8 cellular contexts compared by ENCODE assay signal in genomic region chr17:81682565-81683207, GRCh38. TPM values are rescaled to one million over a fixed set of nuclear protein-coding genes. Genes with fewer than 3 reads are reported as not detected.
DNase-seq lines count a peak whose midpoint lies in the region; ATAC-seq and TF ChIP-seq lines count a peak whose summit lies in the region.

No MANE protein-coding gene starts in this region.

- H3K9ac ChIP-seq in mesenchymal stem cell (ENCODE audit: low read length): peak overlapping the region; percentile 92

- no peak overlapping the region for H2BK15ac ChIP-seq in mesenchymal stem cell (ENCODE audit: low read depth, poor library complexity, severe bottlenecking)

- peak overlapping the region; percentile 69 for H3K4me2 ChIP-seq in mesenchymal stem cell (ENCODE audit: low read length, poor library complexity, severe bottlenecking)

- H3K4ac ChIP-seq in mesenchymal stem cell (ENCODE audit: low read depth in 1 of 2, low read length in 2 of 2): peak overlapping the region in 1 of 2 experiments; percentile 92

- H4K8ac ChIP-seq in mesenchymal stem cell (ENCODE audit: low read length): peak overlapping the region; percentile 81

- H2AK5ac ChIP-seq in mesenchymal stem cell (ENCODE audit: low read length, severe bottlenecking): peak overlapping the region; percentile 50

- in situ Hi-C loops in astrocyte of the spinal cord (cut with HindIII; ENCODE audit: low sequenced_read_pairs): no loop called here

- no peak overlapping the region for H3K23ac ChIP-seq in mesenchymal stem cell (ENCODE audit: low read length in 2 of 2)

- no peaks in the 10 kb centered on the region for H3K27me3 ChIP-seq in ACC112 (ENCODE audit: insufficient read depth, low read length)
- H3K27me3 ChIP-seq in mesenchymal stem cell (ENCODE audit: control insufficient read depth in 1 of 2, insufficient read depth in 1 of 2, low read length in 2 of 2): no peaks in the 10 kb centered on the region
- no peaks in the 10 kb centered on the region for H3K27me3 ChIP-seq in foreskin keratinocyte

- peak; percentile 7 for ATAC-seq in HG03097 (IDR thresholded peaks at IDR 0.05; ENCODE audit: low FRiP score, unreplicated experiment)
- ATAC-seq in foreskin keratinocyte: no peak

- H2AFZ ChIP-seq in ACC112 (ENCODE audit: low read length, unreplicated experiment) (no peak overlapping the region), mesenchymal stem cell (ENCODE audit: low read depth, low read length) (no peak overlapping the region)

- H3K14ac ChIP-seq in mesenchymal stem cell (ENCODE audit: low read length in 2 of 2): no peak overlapping the region

- 43% methylated on average over 19 of the region's 19 CpGs for WGBS in mesenchymal stem cell

- H3K9me3 ChIP-seq in mesenchymal stem cell (ENCODE audit: control insufficient read depth, low read length): no peaks in the 10 kb centered on the region

- H3K79me2 ChIP-seq in ACC112 (ENCODE audit: control insufficient read depth, insufficient read depth, low read length, unreplicated experiment): peaks cover 52% of the 10 kb centered on the region

- H3K27ac ChIP-seq in ACC112 (ENCODE audit: low read depth, low read length) (peak overlapping the region; percentile 55; the same call in 1 of the 2 replicates), mesenchymal stem cell (ENCODE audit: low read length, poor library complexity, severe bottlenecking) (peak overlapping the region; percentile 85), foreskin keratinocyte (no peak overlapping the region)

- peaks cover 10% of the 10 kb centered on the region for H3K79me1 ChIP-seq in mesenchymal stem cell (replicated peaks; ENCODE audit: low read length, poor library complexity, severe bottlenecking)

- no peak overlapping the region for H2BK12ac ChIP-seq in mesenchymal stem cell (ENCODE audit: low read length in 2 of 2)

- H3K36me3 ChIP-seq in ACC112 (ENCODE audit: insufficient read depth, low read length) (peaks cover 16% of the 10 kb centered on the region; the same call in 1 of the 2 replicates), mesenchymal stem cell (ENCODE audit: control insufficient read depth in 1 of 2, insufficient read depth in 2 of 2, low read depth in 1 of 2, low read length in 2 of 2) (peaks cover 31 to 40% of the 10 kb centered on the region in 2 experiments)

- H3K18ac ChIP-seq in mesenchymal stem cell (ENCODE audit: low read depth in 1 of 2, low read length in 2 of 2): peak overlapping the region in 1 of 2 experiments; percentile 66

- H4K91ac ChIP-seq in mesenchymal stem cell (ENCODE audit: low read length): peak overlapping the region; percentile 54

- H3K4me3 ChIP-seq in ACC112 (ENCODE audit: low read depth, low read length) (peak overlapping the region; percentile 93), astrocyte of the spinal cord (ENCODE audit: low read depth, low read length) (peak overlapping the region; percentile 94), mesenchymal stem cell (ENCODE audit: insufficient read depth in 1 of 2, low read depth in 1 of 2, low read length in 2 of 2) (peak overlapping the region; percentile 85 to 89)

- no peak overlapping the region for H2BK120ac ChIP-seq in mesenchymal stem cell (ENCODE audit: low read depth, low read length)

- DNase-seq in astrocyte of the spinal cord (ENCODE audit: low read depth, low spot score) (peak; percentile 16), mesenchymal stem cell (peak; percentile 50), activated gamma-delta T cell treated with Interleukin-2 at 50 U/mL for 16 hours (no peak), foreskin keratinocyte (no peak), NCI-H2196 (lab: John Stamatoyannopoulos, UW; ENCODE audit: unreplicated experiment) (no peak)
- no peak for DNase-seq in stimulated activated CD4-positive, alpha-beta T cell treated with anti-CD3 and anti-CD28 coated beads, Interleukin-2, amount 100 ng/mL, for 48 hours

- H2BK5ac ChIP-seq in mesenchymal stem cell (ENCODE audit: low read depth, low read length, poor library complexity, severe bottlenecking): peak overlapping the region; percentile 87

- TF ChIP-seq CTCF in astrocyte of the spinal cord (IDR thresholded peaks at IDR 0.05; ENCODE audit: low read depth, low read length) (no peak), foreskin keratinocyte (conservative IDR thresholded peaks at IDR 0.05) (no peak)

- H3K4me1 ChIP-seq in ACC112 (ENCODE audit: control insufficient read depth, insufficient read depth, low read length, unreplicated experiment) (peaks cover 14% of the 10 kb centered on the region), mesenchymal stem cell (ENCODE audit: control insufficient read depth, insufficient read depth, low read depth, low read length) (peaks cover 40% of the 10 kb centered on the region), foreskin keratinocyte (peaks cover 6% of the 10 kb centered on the region)

RNA-seq across cellular contexts. Expression of gene ARL16, which starts 0.9 kb away (rescaled TPM):
- 32.6 TPM for polyA plus RNA-seq in mesenchymal stem cell (2013, experiment 1 of 2)
- 33.3 TPM for polyA plus RNA-seq in mesenchymal stem cell (2013, experiment 2 of 2)
- total RNA-seq in foreskin keratinocyte: 22.7 and 23.5 TPM in 2 replicates
- 33.4 and 35.9 TPM in 2 replicates for polyA plus RNA-seq in foreskin keratinocyte

RNA-seq across cellular contexts. Expression of gene HGS, which starts 1.1 kb away (rescaled TPM):
- 51.0 TPM for polyA plus RNA-seq in mesenchymal stem cell (2013, experiment 1 of 2)
- 49.3 TPM for polyA plus RNA-seq in mesenchymal stem cell (2013, experiment 2 of 2)
- 123 and 136 TPM in 2 replicates for total RNA-seq in foreskin keratinocyte
- 138 and 155 TPM in 2 replicates for polyA plus RNA-seq in foreskin keratinocyte

RNA-seq across cellular contexts. Expression of gene CCDC137, which starts 16.1 kb away (rescaled TPM):
- 19.8 TPM for polyA plus RNA-seq in mesenchymal stem cell (2013, experiment 1 of 2)
- polyA plus RNA-seq in mesenchymal stem cell (2013, experiment 2 of 2): 17.9 TPM
- total RNA-seq in foreskin keratinocyte: 33.9 and 40.1 TPM in 2 replicates
- 40.7 and 46.1 TPM in 2 replicates for polyA plus RNA-seq in foreskin keratinocyte

RNA-seq across cellular contexts. Expression of gene OXLD1, which starts 16.3 kb away (rescaled TPM):
- polyA plus RNA-seq in mesenchymal stem cell (2013, experiment 1 of 2): 25.4 TPM
- polyA plus RNA-seq in mesenchymal stem cell (2013, experiment 2 of 2): 26.0 TPM
- 27.7 and 29.9 TPM in 2 replicates for total RNA-seq in foreskin keratinocyte
- polyA plus RNA-seq in foreskin keratinocyte: 36.1 and 41.8 TPM in 2 replicates

RNA-seq across cellular contexts. Expression of gene MRPL12, which starts 20.5 kb away (rescaled TPM):
- polyA plus RNA-seq in mesenchymal stem cell (2013, experiment 1 of 2): 57.7 TPM
- polyA plus RNA-seq in mesenchymal stem cell (2013, experiment 2 of 2): 59.4 TPM
- 56.7 and 88.0 TPM in 2 replicates for total RNA-seq in foreskin keratinocyte
- polyA plus RNA-seq in foreskin keratinocyte: 251 and 263 TPM in 2 replicates

Comparison
In these comparisons a context has a peak if more than half of its experiments do, and no peak if none do; other contexts are left out.
1. DNase-seq: peak in astrocyte of the spinal cord (single experiment) and mesenchymal stem cell (single experiment); none in stimulated activated CD4-positive, alpha-beta T cell treated with anti-CD3 and anti-CD28 coated beads, Interleukin-2, amount 100 ng/mL, for 48 hours (0 of 2), activated gamma-delta T cell treated with Interleukin-2 at 50 U/mL for 16 hours (single experiment), foreskin keratinocyte (0 of 2) and NCI-H2196 (single experiment).
2. Peak in every context shown above with its lines, with median percentiles within 50 percentile points of each other: H3K4me3 ChIP-seq.